In genomic region chr11:46450846-46451470, GRCh38 we compare ENCODE assay signal across 1 cellular context.
TF ChIP-seq lines count a peak whose summit lies in the region.

No MANE protein-coding gene starts in this region.

TF ChIP-seq in SK-N-SH, 30 proteins besides CTCF, POLR2A, EP300 and RAD21 (continued from another document):
- TF ChIP-seq FOSL2 (IDR thresholded peaks at IDR 0.05; ENCODE audit: borderline replicate concordance, low read depth) (no peak), ZBTB33 (IDR thresholded peaks at IDR 0.05; ENCODE audit: borderline replicate concordance, low read depth) (no peak), NFIC (IDR thresholded peaks at IDR 0.05; ENCODE audit: borderline replicate concordance) (no peak), CHD2 (IDR thresholded peaks at IDR 0.05; ENCODE audit: low read length, partially characterized antibody) (no peak), TAF1 (IDR thresholded peaks at IDR 0.05; ENCODE audit: borderline replicate concordance, low read depth, low read length) (no peak)
TF ChIP-seq in SK-N-SH: peak in this region for 0.
